Comparison of ENCODE assay signal across 1 cellular context in the genomic region with DNA sequence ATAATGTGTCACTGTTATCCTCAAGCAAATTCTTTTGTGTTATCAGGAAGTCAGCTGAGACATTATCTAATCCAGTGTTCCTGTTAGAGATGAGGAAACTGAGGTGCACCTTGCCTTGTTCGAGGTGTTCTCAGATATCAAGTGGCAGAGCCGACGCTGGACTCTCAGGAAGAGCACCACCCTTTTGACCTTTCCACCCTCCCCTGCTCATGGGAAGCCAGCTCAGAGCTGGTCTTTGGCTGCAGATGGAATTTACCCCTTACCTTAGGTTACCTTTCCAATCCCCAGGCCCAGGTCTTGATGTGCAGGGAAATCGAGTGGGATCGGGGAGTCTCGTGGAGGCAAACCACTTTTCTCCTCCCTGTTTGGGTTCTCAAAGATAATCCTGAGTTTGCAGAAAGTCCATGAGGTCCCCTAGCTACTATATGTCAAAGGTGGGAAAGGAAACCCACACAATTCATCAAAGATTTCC.
TF ChIP-seq lines count a peak whose summit lies in the region.

No MANE protein-coding gene starts in this region.

TF ChIP-seq in HepG2, 621 proteins besides CTCF, POLR2A, EP300 and RAD21 (continued from another document and continues in another):
- no peak for TF ChIP-seq SMARCE1 (IDR thresholded peaks at IDR 0.05; ENCODE audit: borderline replicate concordance)
- no peak for TF ChIP-seq BRD4 (CRISPR knock-in tag; IDR thresholded peaks at IDR 0.05)
- peak; percentile 96 for TF ChIP-seq HDAC2 (CRISPR knock-in tag; IDR thresholded peaks at IDR 0.05)
- no peak for TF ChIP-seq ZNF274 (CRISPR knock-in tag; IDR thresholded peaks at IDR 0.05)
- no peak for TF ChIP-seq XRCC5 (optimal IDR thresholded peaks at IDR 0.05; ENCODE audit: low read length)
- no peak for TF ChIP-seq HNRNPL (IDR thresholded peaks at IDR 0.05; ENCODE audit: low read depth, low read length)
- TF ChIP-seq TBX2 (CRISPR knock-in tag; IDR thresholded peaks at IDR 0.05; ENCODE audit: borderline replicate concordance) = peak; percentile 86; the same call in 1 of the 2 replicates
- TF ChIP-seq, protein P1, sequence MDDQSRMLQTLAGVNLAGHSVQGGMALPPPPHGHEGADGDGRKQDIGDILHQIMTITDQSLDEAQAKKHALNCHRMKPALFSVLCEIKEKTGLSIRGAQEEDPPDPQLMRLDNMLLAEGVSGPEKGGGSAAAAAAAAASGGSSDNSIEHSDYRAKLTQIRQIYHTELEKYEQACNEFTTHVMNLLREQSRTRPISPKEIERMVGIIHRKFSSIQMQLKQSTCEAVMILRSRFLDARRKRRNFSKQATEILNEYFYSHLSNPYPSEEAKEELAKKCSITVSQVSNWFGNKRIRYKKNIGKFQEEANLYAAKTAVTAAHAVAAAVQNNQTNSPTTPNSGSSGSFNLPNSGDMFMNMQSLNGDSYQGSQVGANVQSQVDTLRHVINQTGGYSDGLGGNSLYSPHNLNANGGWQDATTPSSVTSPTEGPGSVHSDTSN (CRISPR knock-in tag; IDR thresholded peaks at IDR 0.05; ENCODE audit: borderline replicate concordance) = no peak
- TF ChIP-seq IKZF1 (IDR thresholded peaks at IDR 0.05) = no peak
- no peak for TF ChIP-seq ZNF737 (CRISPR knock-in tag; IDR thresholded peaks at IDR 0.05; ENCODE audit: borderline replicate concordance)
- TF ChIP-seq, protein P2, sequence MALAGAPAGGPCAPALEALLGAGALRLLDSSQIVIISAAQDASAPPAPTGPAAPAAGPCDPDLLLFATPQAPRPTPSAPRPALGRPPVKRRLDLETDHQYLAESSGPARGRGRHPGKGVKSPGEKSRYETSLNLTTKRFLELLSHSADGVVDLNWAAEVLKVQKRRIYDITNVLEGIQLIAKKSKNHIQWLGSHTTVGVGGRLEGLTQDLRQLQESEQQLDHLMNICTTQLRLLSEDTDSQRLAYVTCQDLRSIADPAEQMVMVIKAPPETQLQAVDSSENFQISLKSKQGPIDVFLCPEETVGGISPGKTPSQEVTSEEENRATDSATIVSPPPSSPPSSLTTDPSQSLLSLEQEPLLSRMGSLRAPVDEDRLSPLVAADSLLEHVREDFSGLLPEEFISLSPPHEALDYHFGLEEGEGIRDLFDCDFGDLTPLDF (CRISPR knock-in tag; IDR thresholded peaks at IDR 0.05) = no peak
- no peak for TF ChIP-seq MYPOP (CRISPR knock-in tag; IDR thresholded peaks at IDR 0.05)
- TF ChIP-seq TFDP1 (CRISPR knock-in tag; IDR thresholded peaks at IDR 0.05; ENCODE audit: borderline replicate concordance) = no peak
- TF ChIP-seq MEIS2 (CRISPR knock-in tag; IDR thresholded peaks at IDR 0.05) = no peak
- TF ChIP-seq ZNF207 (IDR thresholded peaks at IDR 0.05; ENCODE audit: borderline replicate concordance) = no peak
- TF ChIP-seq MIER3 (CRISPR knock-in tag; IDR thresholded peaks at IDR 0.05; ENCODE audit: borderline replicate concordance) = peak; percentile 67; the same call in 1 of the 2 replicates
- TF ChIP-seq ZFP62 (CRISPR knock-in tag; IDR thresholded peaks at IDR 0.05) = no peak
- TF ChIP-seq SNAPC4 (CRISPR knock-in tag; IDR thresholded peaks at IDR 0.05) = no peak
- TF ChIP-seq, protein P3, sequence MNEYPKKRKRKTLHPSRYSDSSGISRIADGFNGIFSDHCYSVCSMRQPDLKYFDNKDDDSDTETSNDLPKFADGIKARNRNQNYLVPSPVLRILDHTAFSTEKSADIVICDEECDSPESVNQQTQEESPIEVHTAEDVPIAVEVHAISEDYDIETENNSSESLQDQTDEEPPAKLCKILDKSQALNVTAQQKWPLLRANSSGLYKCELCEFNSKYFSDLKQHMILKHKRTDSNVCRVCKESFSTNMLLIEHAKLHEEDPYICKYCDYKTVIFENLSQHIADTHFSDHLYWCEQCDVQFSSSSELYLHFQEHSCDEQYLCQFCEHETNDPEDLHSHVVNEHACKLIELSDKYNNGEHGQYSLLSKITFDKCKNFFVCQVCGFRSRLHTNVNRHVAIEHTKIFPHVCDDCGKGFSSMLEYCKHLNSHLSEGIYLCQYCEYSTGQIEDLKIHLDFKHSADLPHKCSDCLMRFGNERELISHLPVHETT (CRISPR knock-in tag; conservative IDR thresholded peaks at IDR 0.05) = no peak
- TF ChIP-seq ZSCAN21 (CRISPR knock-in tag; IDR thresholded peaks at IDR 0.05; ENCODE audit: borderline replicate concordance) = no peak
- TF ChIP-seq ZBTB37 (CRISPR knock-in tag; IDR thresholded peaks at IDR 0.05) = no peak
- peak; percentile 82 for TF ChIP-seq AHDC1 (CRISPR knock-in tag; IDR thresholded peaks at IDR 0.05; ENCODE audit: borderline replicate concordance)
- peak; percentile 96 for TF ChIP-seq NR2F6 (IDR thresholded peaks at IDR 0.05)
- TF ChIP-seq NR2F6 (CRISPR knock-in tag; IDR thresholded peaks at IDR 0.05) = peak; percentile 98
- TF ChIP-seq SNAI1 (CRISPR knock-in tag; IDR thresholded peaks at IDR 0.05; ENCODE audit: borderline replicate concordance) = no peak
- TF ChIP-seq KLF9 (CRISPR knock-in tag; IDR thresholded peaks at IDR 0.05; ENCODE audit: low read depth) = no peak
- peak; percentile 80; the same call in 1 of the 2 replicates for TF ChIP-seq SP5 (CRISPR knock-in tag; IDR thresholded peaks at IDR 0.05; ENCODE audit: borderline replicate concordance, low read depth)
- TF ChIP-seq, protein P4, sequence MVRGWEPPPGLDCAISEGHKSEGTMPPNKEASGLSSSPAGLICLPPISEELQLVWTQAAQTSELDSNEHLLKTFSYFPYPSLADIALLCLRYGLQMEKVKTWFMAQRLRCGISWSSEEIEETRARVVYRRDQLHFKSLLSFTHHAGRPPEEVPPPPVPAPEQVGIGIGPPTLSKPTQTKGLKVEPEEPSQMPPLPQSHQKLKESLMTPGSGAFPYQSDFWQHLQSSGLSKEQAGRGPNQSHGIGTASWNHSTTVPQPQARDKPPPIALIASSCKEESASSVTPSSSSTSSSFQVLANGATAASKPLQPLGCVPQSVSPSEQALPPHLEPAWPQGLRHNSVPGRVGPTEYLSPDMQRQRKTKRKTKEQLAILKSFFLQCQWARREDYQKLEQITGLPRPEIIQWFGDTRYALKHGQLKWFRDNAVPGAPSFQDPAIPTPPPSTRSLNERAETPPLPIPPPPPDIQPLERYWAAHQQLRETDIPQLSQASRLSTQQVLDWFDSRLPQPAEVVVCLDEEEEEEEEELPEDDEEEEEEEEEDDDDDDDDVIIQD (CRISPR knock-in tag; IDR thresholded peaks at IDR 0.05; ENCODE audit: low read depth) = peak; percentile 71; the same call in 1 of the 2 replicates
- TF ChIP-seq TAF1 (CRISPR knock-in tag; IDR thresholded peaks at IDR 0.05) = peak; percentile 28; the same call in 1 of the 2 replicates
- TF ChIP-seq PRDM4 (CRISPR knock-in tag; IDR thresholded peaks at IDR 0.05; ENCODE audit: borderline replicate concordance) = no peak
- no peak for TF ChIP-seq FLYWCH1 (CRISPR knock-in tag; IDR thresholded peaks at IDR 0.05)
- no peak for TF ChIP-seq ZNF589 (CRISPR knock-in tag; conservative IDR thresholded peaks at IDR 0.05)
